ENCODE assay signal across 27 cellular contexts in the genomic region with DNA sequence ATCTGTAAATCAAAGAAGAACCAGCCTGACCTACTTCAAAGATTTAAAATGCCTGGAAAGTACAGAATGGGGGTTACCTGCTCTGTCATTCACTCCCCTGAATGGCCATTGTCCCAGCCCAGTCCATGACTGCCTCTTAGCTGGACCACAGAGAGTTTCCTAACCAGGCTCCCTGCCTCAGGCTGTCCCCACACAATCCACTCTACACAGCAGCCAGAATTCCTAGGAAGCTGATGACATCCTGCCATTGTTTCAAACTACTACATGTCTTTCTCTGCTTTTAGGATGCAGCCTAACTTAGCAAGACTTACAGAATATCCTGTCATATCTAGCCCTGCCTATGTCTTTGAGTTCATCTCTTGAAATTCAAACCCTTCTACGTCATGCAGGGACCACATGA. TPM values are rescaled to one million over a fixed set of nuclear protein-coding genes. Genes with fewer than 3 reads are reported as not detected.
DNase-seq lines count a peak whose midpoint lies in the region; ATAC-seq, FAIRE-seq and TF ChIP-seq lines count a peak whose summit lies in the region.
"Had no signal": no experiment of that assay in that cellular context is flagged by ENCODE, and none has a peak within 500 bp of the region (broad histone marks: within the 10 kb centered on the region; RNA-seq: fewer than 3 reads in every experiment).

No MANE protein-coding gene starts in this region.

- FAIRE-seq in GM12891 (lab: Jason Lieb, UNC) = no peak
- FAIRE-seq: A549, D721Med, GM19239, H54 had no signal

- H3K27me3 ChIP-seq in upper lobe of right lung (peaks cover 17% of the 10 kb centered on the region), spleen (replicated peaks in 1 of 7) (peaks cover 0 to 30% (median 5%) of the 10 kb centered on the region in 7 donors)
- H3K27me3 ChIP-seq: BE2C; BLaER1 treated with 17β-estradiol and CSF1 and Interleukin-3, amounts not matched to agents 10 nM and 100 nM had no signal

- H3K4me3 ChIP-seq in upper lobe of right lung (no peak overlapping the region), spleen (no peak overlapping the region)
- H3K4me3 ChIP-seq: A549; BLaER1 treated with 17β-estradiol and CSF1 and Interleukin-3, amounts not matched to agents 10 nM and 100 nM; GM23338; HAP-1 had no signal

- 14 to 47% (median 19%) methylated on average over 1 of the region's 1 CpG for WGBS in spleen, 5 donors

- CTCF ChIA-PET in GM10248 (lab: Yijun Ruan, JAX) = no interaction called here

- intact Hi-C loops in upper lobe of right lung (cut with DNase I) (no loop called here), spleen (cut with DNase I; ENCODE audit: low total_unique reads) (no loop called here)

- TF ChIP-seq POLR2A in spleen (IDR thresholded peaks at IDR 0.05) (no peak), GM12891 (IDR thresholded peaks at IDR 0.05; ENCODE audit: low read depth, low read length) (no peak)

- H3K9me3 ChIP-seq in upper lobe of right lung (no peaks in the 10 kb centered on the region), spleen (peaks cover 0 to 52% (median 23%) of the 10 kb centered on the region in 8 donors)
- H3K9me3 ChIP-seq: A549, BE2C, HAP-1 had no signal

- H3K4me1 ChIP-seq in upper lobe of right lung (no peaks in the 10 kb centered on the region), spleen (peaks cover 0 to 3% (median 0%) of the 10 kb centered on the region in 6 donors)
- H3K4me1 ChIP-seq: A549 had no signal

- in situ Hi-C loops in SK-MEL-5 (cut with HindIII; ENCODE audit: low pct_unique_long_range_greater_than_20kb, low sequenced_read_pairs) = no loop called here

- DNase-seq in SK-MEL-5 (ENCODE audit: low read depth, low spot score) (peak; percentile 62), dermis microvascular lymphatic vessel endothelial cell (ENCODE audit: low read depth in 2 of 2) (peak; percentile 30 to 33), left kidney (ENCODE audit: low read depth, low spot score) (peak; percentile 34), upper lobe of right lung (no peak), spleen (no peak), GM10248 (ENCODE audit: extremely low spot score) (no peak), GM12891 (ENCODE audit: insufficient read length, low spot score) (no peak)
- DNase-seq: 8988T; ACHN; AML-193; BE2C; CD4-positive, alpha-beta T cell; CD8-positive, alpha-beta memory T cell; DMS 273 treated with DMSO at 0.1 percent for 48 hours; DMS79; EL; GF-D8; HFFc6 had no signal

- H3K27ac ChIP-seq in upper lobe of right lung (no peak overlapping the region), spleen (no peak overlapping the region)
- H3K27ac ChIP-seq: A549; BLaER1 treated with 17β-estradiol and CSF1 and Interleukin-3, amounts not matched to agents 10 nM and 100 nM had no signal

- TF ChIP-seq CTCF in upper lobe of right lung (IDR thresholded peaks at IDR 0.05) (no peak), spleen (IDR thresholded peaks at IDR 0.05 in 8 of 11, conservative IDR thresholded peaks at IDR 0.05 in 3 of 11) (no peak), GM10248 (IDR thresholded peaks at IDR 0.05; ENCODE audit: control extremely low read depth, extremely low read depth, low read depth, missing control alignments) (no peak)

- H3K36me3 ChIP-seq in upper lobe of right lung (no peaks in the 10 kb centered on the region), spleen (no peaks in the 10 kb centered on the region)
- H3K36me3 ChIP-seq: BE2C; BLaER1 treated with 17β-estradiol and CSF1 and Interleukin-3, amounts not matched to agents 10 nM and 100 nM; HAP-1 had no signal

- POLR2A ChIA-PET in GM10248 (lab: Yijun Ruan, JAX) = no interaction called here

- peak; percentile 33 for ATAC-seq in upper lobe of right lung
- ATAC-seq: A549, GM23338 had no signal

TF ChIP-seq in GM12891, 5 proteins besides CTCF, POLR2A, EP300 and RAD21:
- TF ChIP-seq PAX5 (IDR thresholded peaks at IDR 0.05; ENCODE audit: insufficient read depth, low read length, severe bottlenecking) = no peak
- no peak for TF ChIP-seq TAF1 (IDR thresholded peaks at IDR 0.05; ENCODE audit: low read depth, low read length)
- TF ChIP-seq SPI1 (IDR thresholded peaks at IDR 0.05; ENCODE audit: low read depth, low read length) = no peak
- no peak for TF ChIP-seq POLR2AphosphoS5 (IDR thresholded peaks at IDR 0.05; ENCODE audit: low read depth, low read length)
- TF ChIP-seq POU2F2 (IDR thresholded peaks at IDR 0.05; ENCODE audit: low read depth, low read length) = no peak

RNA-seq across cellular contexts. Expression of gene CRMP1, which starts 15.9 kb away (rescaled TPM):
- 0.72 and 0.85 TPM in 2 replicates for total RNA-seq in SK-MEL-5 (2014; rRNA removed; shearing (Covaris generic))
- polyA plus RNA-seq in SK-MEL-5 (2015; cell fraction: cytosol; rRNA removed) = 0.70 and 1.1 TPM in 2 replicates
- 0.23 and 0.34 TPM in 2 replicates for polyA plus RNA-seq in SK-MEL-5 (2015; cell fraction: nucleus; rRNA removed)
- 0.13 and 1.5 TPM in 2 replicates for total RNA-seq in dermis microvascular lymphatic vessel endothelial cell
- 6.1 TPM for total RNA-seq in upper lobe of right lung
- 1 to 10 TPM in 4 of 7 donors, under 1 TPM in 2, not detected in 1; 0.16 to 2.3 (median 1.4) TPM for total RNA-seq in spleen
- polyA plus RNA-seq in spleen = under 1 TPM; 0.03 to 0.85 (median 0.04) TPM
- 3.1 TPM for polyA plus RNA-seq in GM12891 (2012; ENCODE audit: low read depth, missing spikeins)
- total RNA-seq: CD4-positive, alpha-beta T cell; CD8-positive, alpha-beta memory T cell; G401; HFFc6 had no signal
- polyA plus RNA-seq: CD14-positive monocyte had no signal

Comparison
In these comparisons a context has a peak if more than half of its experiments do, and no peak if none do; other contexts are left out.
1. DNase-seq: peak in SK-MEL-5 (single experiment), dermis microvascular lymphatic vessel endothelial cell (2 of 2) and left kidney (single experiment); none in upper lobe of right lung (single experiment), spleen (single experiment), GM10248 (single experiment) and GM12891 (single experiment).